ENCODE assay signal across 34 cellular contexts in the genomic region with DNA sequence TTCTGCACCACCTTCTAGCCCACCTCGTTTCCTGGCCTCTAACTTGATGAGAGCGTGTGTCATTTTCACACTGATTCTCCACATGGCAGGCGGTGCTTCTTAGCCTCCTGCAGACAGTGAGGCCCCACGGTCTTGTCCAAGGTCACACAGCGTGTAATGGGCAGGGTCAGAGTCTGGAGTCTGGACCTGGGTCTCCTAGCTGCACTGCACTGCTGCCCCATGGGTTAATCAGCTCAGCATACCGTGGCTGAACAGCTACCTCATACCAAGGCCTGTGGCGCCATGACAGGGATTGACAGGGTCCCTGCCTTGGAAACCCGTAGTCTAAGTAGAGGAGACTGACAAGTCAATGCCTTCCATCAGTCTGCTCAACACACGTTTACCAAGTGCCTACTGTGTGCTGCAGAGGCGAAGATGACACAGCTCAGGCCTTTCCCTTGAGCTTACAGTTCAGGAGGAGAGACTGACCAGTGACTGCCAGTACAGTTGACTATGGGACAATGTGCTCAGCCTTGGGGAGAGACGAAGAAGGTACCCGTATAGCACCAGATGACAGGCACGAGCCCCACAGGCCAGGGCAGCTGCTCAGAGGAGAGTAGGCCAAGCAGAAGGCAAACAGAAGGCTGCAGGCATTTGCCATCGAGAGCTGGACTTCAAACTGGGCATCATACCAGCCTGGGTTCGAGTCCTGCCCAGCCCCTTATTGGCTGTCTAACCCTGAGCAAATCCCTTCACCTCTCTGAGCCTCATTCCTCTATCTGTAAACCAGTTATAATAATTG. TPM values are rescaled to one million over a fixed set of nuclear protein-coding genes. Genes with fewer than 3 reads are reported as not detected.
"Had no signal": no experiment of that assay in that cellular context is flagged by ENCODE, and none has a peak within 500 bp of the region (broad histone marks: within the 10 kb centered on the region; RNA-seq: fewer than 3 reads in every experiment).

No MANE protein-coding gene starts in this region.

- FAIRE-seq: endothelial cell of umbilical vein had no signal

- H3K9me3 ChIP-seq: esophagus muscularis mucosa, heart right ventricle, mucosa of descending colon, psoas muscle, sigmoid colon, stomach, thyroid gland had no signal

- H3K27ac ChIP-seq: coronary artery, esophagus muscularis mucosa, heart right ventricle, psoas muscle, sigmoid colon, stomach, thyroid gland had no signal

- H3K36me3 ChIP-seq: esophagus muscularis mucosa, heart right ventricle, sigmoid colon, stomach, thyroid gland had no signal

- H3K27me3 ChIP-seq: thyroid gland had no signal

- DNase-seq: dermis blood vessel endothelial cell; effector memory CD4-positive, alpha-beta T cell; foreskin melanocyte; glutamatergic neuron; heart right ventricle; hippocampal formation; mesenchymal stem cell; mucosa of descending colon; naive B cell; psoas muscle; right cardiac atrium; sigmoid colon; stimulated activated CD4-positive, alpha-beta T cell treated with anti-CD3 and anti-CD28 coated beads, Interleukin-2, amount 100 ng/mL, for 24 hours; stimulated activated CD4-positive, alpha-beta T cell treated with anti-CD3 and anti-CD28 coated beads, Interleukin-4, amount 100 ng/mL, for 24 hours; stimulated activated naive CD4-positive, alpha-beta T cell treated with Interleukin-2 at 50 U/mL for 16 hours; stomach; thyroid gland; trophoblast cell had no signal

- H3K4me3 ChIP-seq: coronary artery, esophagus muscularis mucosa, heart right ventricle, mucosa of descending colon, psoas muscle, sigmoid colon, stomach, thyroid gland had no signal

- ATAC-seq: heart right ventricle; mucosa of descending colon; psoas muscle; right cardiac atrium; stimulated activated effector memory CD8-positive, alpha-beta T cell treated with anti-CD3 and anti-CD28 coated beads, Interleukin-12 subunit alpha, Interleukin-12 subunit beta, amount 100 ng/mL, for 72 hours had no signal

RNA-seq across cellular contexts. Expression of a gene that starts 5.5 kb away (rescaled TPM):
- total RNA-seq: dermis blood vessel endothelial cell; lung microvascular endothelial cell; natural killer cell treated with Interleukin-12 subunit alpha and Interleukin-12 subunit beta and Interleukin-15 and Interleukin-18, amount 100 ng/mL, for 72 hours; psoas muscle; right cardiac atrium; subcutaneous adipose tissue; thyroid gland had no signal

RNA-seq across cellular contexts. Expression of a gene that starts 46.1 kb away (rescaled TPM):
- total RNA-seq: dermis blood vessel endothelial cell; endothelial cell of umbilical vein; epithelial cell of proximal tubule; esophagus muscularis mucosa; fibroblast of lung; heart right ventricle; lower leg skin; lung microvascular endothelial cell; mucosa of descending colon; natural killer cell treated with Interleukin-12 subunit alpha and Interleukin-12 subunit beta and Interleukin-15 and Interleukin-18, amount 100 ng/mL, for 72 hours; neural crest cell; osteocyte; psoas muscle; right cardiac atrium; sigmoid colon; skeletal muscle tissue; stomach; subcutaneous adipose tissue; temporal lobe; thyroid gland; ureter had no signal
- polyA plus RNA-seq: endothelial cell of umbilical vein, fibroblast of lung, heart right ventricle, keratinocyte, psoas muscle, right cardiac atrium, sigmoid colon, stomach had no signal
